Comparison of ENCODE assay signal across 21 cellular contexts in the genomic region with DNA sequence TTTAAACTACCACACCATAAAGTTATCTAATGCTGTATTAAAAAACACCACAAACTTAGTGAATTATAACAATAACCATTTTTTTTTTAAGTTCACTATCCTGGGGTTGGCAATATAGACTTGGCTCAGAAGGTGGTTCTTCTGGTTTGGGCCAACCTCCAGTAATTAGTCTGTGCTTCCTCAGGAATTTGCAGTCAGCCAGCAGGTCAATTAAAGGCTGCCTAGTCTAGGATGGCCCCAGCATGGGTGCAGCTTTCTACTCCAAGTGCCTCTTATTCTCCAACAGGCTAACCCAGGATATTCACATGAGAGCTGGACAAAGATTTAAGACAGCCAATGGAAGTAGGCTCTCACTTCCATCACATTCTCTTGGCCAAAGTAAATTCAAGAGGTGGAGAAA.
"Had no signal": no experiment of that assay in that cellular context is flagged by ENCODE, and none has a peak within 500 bp of the region (broad histone marks: within the 10 kb centered on the region; RNA-seq: fewer than 3 reads in every experiment).

No MANE protein-coding gene starts in this region.

- DNase-seq: activated CD4-positive, alpha-beta T cell treated with anti-CD3 and anti-CD28 coated beads, Interleukin-2, amount 50 U/mL, for 1 hour; activated CD4-positive, CD25-positive, alpha-beta regulatory T cell treated with anti-CD3 and anti-CD28 coated beads, Interleukin-2, amount 50 U/mL, for 72 hours; activated CD8-positive, alpha-beta memory T cell treated with anti-CD3 and anti-CD28 coated beads, Interleukin-2, amount 50 U/mL, for 4 hours; activated effector memory CD4-positive, alpha-beta T cell treated with Interleukin-2 at 50 U/mL for 16 hours; activated naive CD4-positive, alpha-beta T cell treated with anti-CD3 and anti-CD28 coated beads, Interleukin-2, amount 50 U/mL, for 16 hours; activated T-cell treated with anti-CD3 and anti-CD28 coated beads, Interleukin-2, amount 50 U/mL, for 48 hours; effector CD4-positive, alpha-beta T cell; esophagus squamous epithelium; kidney; midbrain; nucleus accumbens; spleen; stimulated activated CD4-positive, alpha-beta T cell treated with anti-CD3 and anti-CD28 coated beads, Interleukin-4, amount 100 ng/mL, for 4 hours; testis had no signal

- H3K4me3 ChIP-seq: ascending aorta, esophagus squamous epithelium, lung, spleen, testis had no signal

- H3K27ac ChIP-seq: ascending aorta, esophagus squamous epithelium, spleen, testis had no signal

- H3K36me3 Mint-ChIP-seq: stimulated activated memory B cell treated with anti-CD40 and anti-IgM and Interleukin-4, amounts not matched to agents 10 μg/mL and 1 μg/mL and 100 μg/mL, for 72 hours; type B pancreatic cell had no signal

- H3K4me3 Mint-ChIP-seq: nephron; stimulated activated memory B cell treated with anti-CD40 and anti-IgM and Interleukin-4, amounts not matched to agents 10 μg/mL and 1 μg/mL and 100 μg/mL, for 72 hours; T-helper 2 cell treated with Interferon-gamma antibody and Interleukin-4, amounts not matched to agents 5 μg/mL and 100 μg/mL, for 36 hours; type B pancreatic cell had no signal

- ATAC-seq: left lobe of liver; stimulated activated memory B cell treated with anti-CD40 and anti-IgM and Interleukin-4, amounts not matched to agents 10 μg/mL and 1 μg/mL and 100 μg/mL, for 72 hours had no signal

- H3K27me3 Mint-ChIP-seq: stimulated activated memory B cell treated with anti-CD40 and anti-IgM and Interleukin-4, amounts not matched to agents 10 μg/mL and 1 μg/mL and 100 μg/mL, for 72 hours; type B pancreatic cell had no signal

- H3K27ac Mint-ChIP-seq: nephron; stimulated activated memory B cell treated with anti-CD40 and anti-IgM and Interleukin-4, amounts not matched to agents 10 μg/mL and 1 μg/mL and 100 μg/mL, for 72 hours; T-helper 2 cell treated with Interferon-gamma antibody and Interleukin-4, amounts not matched to agents 5 μg/mL and 100 μg/mL, for 36 hours; type B pancreatic cell had no signal

- H3K36me3 ChIP-seq: ascending aorta, esophagus squamous epithelium, spleen had no signal

- H3K9me3 Mint-ChIP-seq: nephron; stimulated activated memory B cell treated with anti-CD40 and anti-IgM and Interleukin-4, amounts not matched to agents 10 μg/mL and 1 μg/mL and 100 μg/mL, for 72 hours; type B pancreatic cell had no signal

- H3K27me3 ChIP-seq: ascending aorta, esophagus squamous epithelium, spleen, testis had no signal

- H3K4me1 ChIP-seq: ascending aorta, spleen, testis had no signal

- H3K9me3 ChIP-seq: ascending aorta, esophagus squamous epithelium, spleen, testis had no signal

- H3K4me1 Mint-ChIP-seq: nephron; stimulated activated memory B cell treated with anti-CD40 and anti-IgM and Interleukin-4, amounts not matched to agents 10 μg/mL and 1 μg/mL and 100 μg/mL, for 72 hours had no signal
